Comparison of ENCODE assay signal across 8 cellular contexts in the genomic region with DNA sequence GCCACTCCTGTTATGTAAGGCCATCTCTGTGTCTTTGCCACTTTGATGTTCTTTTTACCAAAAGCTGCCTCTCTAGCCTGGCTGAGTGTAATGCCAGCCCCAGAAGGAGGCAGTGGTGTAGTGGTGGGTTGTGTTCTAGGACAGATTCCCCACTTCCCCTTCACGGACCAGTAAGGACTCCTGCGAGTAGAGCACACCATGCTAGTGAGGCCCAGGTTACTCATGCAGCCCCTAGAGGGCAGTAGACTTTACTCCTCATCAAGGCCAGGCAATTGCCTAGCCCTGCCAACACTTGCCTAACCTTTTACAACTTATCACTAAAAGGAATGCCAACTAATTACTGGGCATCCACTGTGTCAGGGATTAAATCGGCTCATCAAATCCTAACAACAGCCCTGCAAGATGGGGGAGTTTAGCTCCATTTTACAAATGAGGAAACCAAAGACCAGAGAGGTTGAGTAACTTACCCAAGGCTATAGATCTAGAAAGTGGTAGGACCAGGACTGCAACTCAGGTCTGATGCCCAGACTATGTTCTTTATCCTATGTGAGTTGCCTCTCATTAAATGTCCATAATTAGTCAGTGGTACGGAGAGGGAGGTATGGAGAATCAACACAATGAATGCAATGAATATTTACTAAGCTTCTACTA.
A peak's percentile ranks its signal among the peaks of the same experiment; 100 is the strongest.
DNase-seq lines count a peak whose midpoint lies in the region; ATAC-seq and TF ChIP-seq lines count a peak whose summit lies in the region.

No MANE protein-coding gene starts in this region.

- H3K79me2 ChIP-seq in SU-DHL-6 (ENCODE audit: insufficient read depth, low read length) = no peaks in the 10 kb centered on the region

- H3K27ac ChIP-seq in SU-DHL-6 (ENCODE audit: low read depth, low read length) (no peak overlapping the region), coronary artery (no peak overlapping the region)

- H3K9ac ChIP-seq in SU-DHL-6 (ENCODE audit: low read length) = no peak overlapping the region

- H3K4me3 ChIP-seq in SU-DHL-6 (ENCODE audit: insufficient read depth, low read length, poor library complexity, severe bottlenecking) (no peak overlapping the region), fibroblast of the aortic adventitia (ENCODE audit: low read depth, low read length) (no peak overlapping the region), coronary artery (no peak overlapping the region)

- H3K4me2 ChIP-seq in SU-DHL-6 (ENCODE audit: low read depth, low read length, poor library complexity, severe bottlenecking) = no peak overlapping the region

- no peaks in the 10 kb centered on the region for H3K27me3 ChIP-seq in SU-DHL-6 (ENCODE audit: low read length)

- no peak overlapping the region for H2AFZ ChIP-seq in SU-DHL-6 (ENCODE audit: low read depth, low read length, severe bottlenecking)

- peak; percentile 60 for ATAC-seq in GM21367 (IDR thresholded peaks at IDR 0.05; ENCODE audit: unreplicated experiment)

- no peaks in the 10 kb centered on the region for H3K36me3 ChIP-seq in SU-DHL-6 (ENCODE audit: low read length)

- DNase-seq in EL (peak; percentile 35), HK-2 (ENCODE audit: unreplicated experiment) (peak; percentile 8), fibroblast of the aortic adventitia (ENCODE audit: low read depth) (no peak), medulla oblongata (ENCODE audit: extremely low spot score) (no peak), coronary artery (ENCODE audit: low spot score) (no peak)
- DNase-seq in stimulated activated CD4-positive, alpha-beta T cell treated with anti-CD3 and anti-CD28 coated beads, Interleukin-4, amount 100 ng/mL, for 24 hours = peak; percentile 5

- TF ChIP-seq CTCF in SU-DHL-6 (IDR thresholded peaks at IDR 0.05; ENCODE audit: insufficient read depth, low read length, poor library complexity, severe bottlenecking) (peak; percentile 64), fibroblast of the aortic adventitia (IDR thresholded peaks at IDR 0.05; ENCODE audit: insufficient read depth, low read length) (peak; percentile 40), coronary artery (IDR thresholded peaks at IDR 0.05) (no peak)

- H4K20me1 ChIP-seq in SU-DHL-6 (ENCODE audit: low read depth, low read length) = no peaks in the 10 kb centered on the region

- no peaks in the 10 kb centered on the region for H3F3A ChIP-seq in SU-DHL-6 (ENCODE audit: insufficient read depth)

- no peaks in the 10 kb centered on the region for H3K9me2 ChIP-seq in SU-DHL-6 (replicated peaks; ENCODE audit: insufficient read depth, low read length)

- no peaks in the 10 kb centered on the region for H3K9me3 ChIP-seq in SU-DHL-6 (ENCODE audit: insufficient read depth, low read length)

Comparison
In these comparisons a context has a peak if more than half of its experiments do, and no peak if none do; other contexts are left out.
1. DNase-seq: peak in EL (single experiment), HK-2 (single experiment) and stimulated activated CD4-positive, alpha-beta T cell treated with anti-CD3 and anti-CD28 coated beads, Interleukin-4, amount 100 ng/mL, for 24 hours (single experiment); none in fibroblast of the aortic adventitia (single experiment), medulla oblongata (single experiment) and coronary artery (single experiment).